Comparison of ENCODE assay signal across 29 cellular contexts in genomic region chr2:192814376-192814775, GRCh38.
"Had no signal": no experiment of that assay in that cellular context is flagged by ENCODE, and none has a peak within 500 bp of the region (broad histone marks: within the 10 kb centered on the region; RNA-seq: fewer than 3 reads in every experiment).

No MANE protein-coding gene starts in this region.

- H3K4me1 ChIP-seq: adrenal gland, body of pancreas, colonic mucosa had no signal

- H3K9me3 ChIP-seq: adrenal gland, body of pancreas, colonic mucosa had no signal

- FAIRE-seq: endometrium, endothelial cell of umbilical vein, frontal cortex had no signal

- ATAC-seq: activated CD4-positive, alpha-beta T cell treated with anti-CD3 and anti-CD28 coated beads for 36 hours; activated CD8-positive, alpha-beta memory T cell treated with anti-CD3 and anti-CD28 coated beads, Interleukin-2, amount 10 ng/mL, durations not matched to agents 7 days and 5 days; activated CD8-positive, alpha-beta T cell treated with anti-CD3 and anti-CD28 coated beads, Interleukin-2, amount 10 ng/mL, durations not matched to agents 7 days and 5 days; activated naive CD8-positive, alpha-beta T cell treated with anti-CD3 and anti-CD28 coated beads, Interleukin-2, amount 50 U/mL, for 24 hours; body of pancreas; esophagus mucosa had no signal

- H3K27ac ChIP-seq: adrenal gland, body of pancreas, cardiac muscle cell, colonic mucosa had no signal

- DNase-seq: activated CD4-positive, alpha-beta memory T cell treated with anti-CD3 and anti-CD28 coated beads for 36 hours; activated CD4-positive, alpha-beta T cell treated with anti-CD3 and anti-CD28 coated beads for 36 hours; activated CD4-positive, alpha-beta T cell treated with anti-CD3 and anti-CD28 coated beads, Interleukin-2, amount 10 ng/mL, durations not matched to agents 24 days and 14 days; activated CD4-positive, CD25-positive, alpha-beta regulatory T cell; activated CD4-positive, CD25-positive, alpha-beta regulatory T cell treated with anti-CD3 and anti-CD28 coated beads, Interleukin-2, amount 50 U/mL, for 72 hours; activated CD8-positive, alpha-beta memory T cell treated with anti-CD3 and anti-CD28 coated beads, Interleukin-2, amount 10 ng/mL, durations not matched to agents 7 days and 5 days; activated CD8-positive, alpha-beta memory T cell treated with anti-CD3 and anti-CD28 coated beads, Interleukin-2, amount 50 U/mL, for 4 hours; activated CD8-positive, alpha-beta T cell treated with anti-CD3 and anti-CD28 coated beads, Interleukin-2, amount 10 ng/mL, durations not matched to agents 7 days and 5 days; activated effector memory CD4-positive, alpha-beta T cell treated with anti-CD3 and anti-CD28 coated beads, Interleukin-2, amount 50 U/mL, for 16 hours; activated naive CD4-positive, alpha-beta T cell treated with anti-CD3 and anti-CD28 coated beads for 36 hours; activated naive CD8-positive, alpha-beta T cell treated with anti-CD3 and anti-CD28 coated beads for 36 hours; activated naive CD8-positive, alpha-beta T cell treated with anti-CD3 and anti-CD28 coated beads, Interleukin-2, amount 50 U/mL, for 24 hours; activated T-cell treated with anti-CD3 and anti-CD28 coated beads, Interleukin-2, amount 50 U/mL, for 1 hour; activated T-cell treated with anti-CD3 and anti-CD28 coated beads, Interleukin-2, amount 50 U/mL, for 48 hours; adrenal gland; amygdala; aorta; body of pancreas; central memory CD4-positive, alpha-beta T cell; cerebellar nuclear complex; colonic mucosa; effector CD8-positive, alpha-beta T cell; foreskin fibroblast; T-helper 2 cell had no signal

- H3K27me3 ChIP-seq: adrenal gland, body of pancreas, cardiac muscle cell, colonic mucosa had no signal

- H3K36me3 ChIP-seq: adrenal gland, cardiac muscle cell, colonic mucosa had no signal

- H3K4me3 ChIP-seq: adrenal gland, body of pancreas, cardiac muscle cell, colonic mucosa had no signal
